ENCODE assay signal across 8 cellular contexts in the genomic region with DNA sequence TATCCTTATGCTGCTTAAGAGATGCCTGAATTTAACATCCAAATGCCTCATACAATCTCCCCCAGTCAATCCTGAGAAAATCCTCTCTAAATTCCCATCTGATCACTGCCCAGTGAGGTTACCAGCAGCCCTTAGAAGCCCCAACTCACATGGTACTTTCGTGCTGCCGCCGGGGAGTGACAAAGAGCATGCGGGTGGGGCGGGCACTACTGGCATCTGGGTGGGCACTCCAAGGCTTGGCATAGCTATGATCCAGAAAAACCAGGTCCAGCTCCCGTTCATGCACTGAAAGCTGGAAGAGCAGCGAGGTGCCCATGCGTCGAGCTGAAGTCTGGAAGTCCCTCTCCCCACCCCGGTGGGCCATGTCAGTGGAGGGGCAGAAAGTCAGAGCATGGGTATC. TPM values are rescaled to one million over a fixed set of nuclear protein-coding genes. Genes with fewer than 3 reads are reported as not detected.
DNase-seq lines count a peak whose midpoint lies in the region; ATAC-seq and TF ChIP-seq lines count a peak whose summit lies in the region.

No MANE protein-coding gene starts in this region.

- H3K9me3 Mint-ChIP-seq in brain, result no peaks in the 10 kb centered on the region
- H3K9me3 Mint-ChIP-seq in memory B cell, result no peaks in the 10 kb centered on the region

- peaks cover 34% of the 10 kb centered on the region for H3K36me3 Mint-ChIP-seq in brain
- H3K36me3 Mint-ChIP-seq in memory B cell, result peaks cover 9% of the 10 kb centered on the region

- H3K4me3 Mint-ChIP-seq in brain (peak overlapping the region; percentile 89 to 95 (median 94)), memory B cell (peak overlapping the region; percentile 85)

- H3K27ac ChIP-seq in heart right ventricle (peak overlapping the region in 9 of 10 donors; percentile 88 to 98 (median 95)), aorta (ENCODE audit: low read depth in 1 of 2, low read length in 2 of 2) (peak overlapping the region in 1 of 2 donors; percentile 41)

- DNase-seq in heart right ventricle (peak; percentile 23 to 31), cardiac septum (ENCODE audit: low spot score) (no peak), memory B cell (ENCODE audit: low spot score in 2 of 2) (no peak), aorta (peak in 1 of 2 donors; percentile 65), posterior cingulate gyrus (no peak), T-helper 9 cell (no peak)

- H3K27me3 Mint-ChIP-seq in brain (peaks cover 8% of the 10 kb centered on the region), memory B cell (peaks cover 1% of the 10 kb centered on the region)

- H3K4me3 ChIP-seq in heart right ventricle (peak overlapping the region; percentile 60 to 90 (median 74)), aorta (ENCODE audit: low read length in 2 of 2) (peak overlapping the region; percentile 58 to 77)

- H3K27me3 ChIP-seq in heart right ventricle (no peaks in the 10 kb centered on the region), aorta (ENCODE audit: control insufficient read depth in 1 of 2, insufficient read depth in 2 of 2, low read length in 1 of 2) (no peaks in the 10 kb centered on the region)

- H3K27ac Mint-ChIP-seq in brain (peak overlapping the region in 4 of 5 experiments; percentile 28 to 89 (median 56)), memory B cell (peak overlapping the region; percentile 93)

- peaks cover 0 to 45% (median 11%) of the 10 kb centered on the region in 9 donors for H3K36me3 ChIP-seq in heart right ventricle
- H3K36me3 ChIP-seq in aorta (ENCODE audit: control insufficient read depth in 1 of 2, insufficient read depth in 2 of 2, low read length in 1 of 2), result no peaks in the 10 kb centered on the region

- H3K4me1 ChIP-seq in heart right ventricle, result peaks cover 0 to 55% (median 45%) of the 10 kb centered on the region in 9 donors
- H3K4me1 ChIP-seq in aorta (ENCODE audit: control insufficient read depth in 1 of 2, insufficient read depth in 2 of 2, low read length in 2 of 2), result no peaks in the 10 kb centered on the region

- intact Hi-C loops in heart right ventricle (cut with DNase I) (loop anchor here in 4 of 10 donors (5.0 to 10.0 kb wide), 8 partner anchors 101 to 328 kb away; partner anchors contain the start of genes CNNM4 (in 4 of the 4), ARID5A (in 2 of the 4), ANKRD39 (in 1 of the 4) and CNNM3 (in 1 of the 4)), cardiac septum (cut with DNase I) (loop anchor here (2.0 to 5.0 kb wide), 3 partner anchors 100 to 271 kb away; partner anchors contain the start of gene ARID5A), aorta (cut with DNase I) (loop anchor here (5.0 to 10.0 kb wide), 5 partner anchors 41 to 128 kb away; partner anchors contain the start of genes CNNM4 (in 2 of the 2), ARID5A (in 1 of the 2) and LMAN2L (in 1 of the 2)), posterior cingulate gyrus (cut with DNase I) (loop anchor here (10.0 kb wide), 1 partner anchor 128 kb away; the partner anchor contains the start of gene CNNM4)

- H3K9me3 ChIP-seq in heart right ventricle, result no peaks in the 10 kb centered on the region
- H3K9me3 ChIP-seq in aorta (ENCODE audit: control insufficient read depth, low read length), result no peaks in the 10 kb centered on the region

- peak in 5 of 8 donors; percentile 3 to 43 (median 32) for ATAC-seq in heart right ventricle
- ATAC-seq in memory B cell (ENCODE audit: low read depth), result no peak
- ATAC-seq in aorta (ENCODE audit: low FRiP score), result peak; percentile 3
- ATAC-seq in HG03432 (IDR thresholded peaks at IDR 0.05; ENCODE audit: unreplicated experiment), result no peak

- no peak for TF ChIP-seq CTCF in heart right ventricle (IDR thresholded peaks at IDR 0.05)
- no peak for TF ChIP-seq CTCF in brain (conservative IDR thresholded peaks at IDR 0.05)

- peaks cover 44% of the 10 kb centered on the region for H3K4me1 Mint-ChIP-seq in brain
- peaks cover 20% of the 10 kb centered on the region for H3K4me1 Mint-ChIP-seq in memory B cell

- WGBS in heart right ventricle, 2 donors, result 22 to 45% methylated on average over 10 of the region's 10 CpGs
- 2 to 3% methylated on average over 10 of the region's 10 CpGs for WGBS in aorta, 2 donors

RNA-seq across cellular contexts. Expression of gene KANSL3, which starts 1.3 kb away (rescaled TPM):
- total RNA-seq in heart right ventricle (10 to 100 TPM; 25.4 to 38.1 (median 31.7) TPM), cardiac septum (35.3 TPM), aorta (10 to 100 TPM; 49.9 to 63.0 TPM)
- polyA plus RNA-seq in heart right ventricle (10 to 100 TPM; 12.5 to 21.8 TPM), brain (ENCODE audit: insufficient read depth, low read depth, low replicate concordance) (35.2 TPM), aorta (10 to 100 TPM; 15.4 to 31.6 TPM)

RNA-seq across cellular contexts. Expression of gene FER1L5, which starts 5.8 kb away (rescaled TPM):
- total RNA-seq in heart right ventricle (under 1 TPM in 5 of 10 donors, not detected in 5; 0.04 to 0.14 (median 0.07) TPM), cardiac septum (0.08 TPM), aorta (under 1 TPM; 0.10 to 0.42 TPM)
- polyA plus RNA-seq in heart right ventricle (under 1 TPM; 0.01 to 0.07 TPM), brain (ENCODE audit: insufficient read depth, low read depth, low replicate concordance) (not detected), aorta (under 1 TPM in 1 of 2 donors, not detected in 1; 0.05 TPM)

Comparison
In these comparisons a context has a peak if more than half of its experiments do, and no peak if none do; other contexts are left out.
1. DNase-seq: peak in heart right ventricle (2 of 2); none in cardiac septum (single experiment), memory B cell (0 of 2), posterior cingulate gyrus (0 of 10) and T-helper 9 cell (single experiment).
2. ATAC-seq: peak in heart right ventricle (5 of 8) and aorta (single experiment); none in memory B cell (single experiment) and HG03432 (single experiment).